11 cellular contexts compared by ENCODE assay signal in the genomic region with DNA sequence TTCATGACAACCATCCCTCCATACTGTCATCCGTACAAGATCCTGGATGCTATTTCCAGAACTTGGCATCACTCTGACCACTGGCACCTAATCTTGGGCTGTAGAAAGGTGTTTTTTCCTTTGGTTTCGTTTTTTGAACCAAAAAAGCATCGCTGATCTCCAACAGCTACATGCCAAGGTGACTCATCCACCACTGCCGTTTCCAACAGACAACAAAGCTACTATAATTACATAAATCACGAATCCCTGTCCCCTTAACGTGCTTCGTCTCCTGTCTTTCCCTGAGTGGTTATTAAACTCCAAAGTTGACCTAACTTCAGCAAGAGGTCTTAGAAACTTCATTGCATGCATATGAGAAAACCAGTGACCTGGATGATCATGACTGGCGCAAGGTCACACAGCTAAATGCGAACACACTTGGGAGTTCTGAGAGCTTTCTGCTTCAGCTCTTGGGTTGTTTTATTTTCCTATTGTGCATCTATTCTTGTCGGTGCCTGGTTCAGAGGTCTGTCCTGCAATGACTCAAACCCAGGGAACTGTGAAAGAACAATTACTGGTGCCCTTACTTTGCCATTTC.
A peak's percentile ranks its signal among the peaks of the same experiment; 100 is the strongest.
DNase-seq lines count a peak whose midpoint lies in the region; ATAC-seq and TF ChIP-seq lines count a peak whose summit lies in the region.
"Had no signal": no experiment of that assay in that cellular context is flagged by ENCODE, and none has a peak within 500 bp of the region (broad histone marks: within the 10 kb centered on the region; RNA-seq: fewer than 3 reads in every experiment).

No MANE protein-coding gene starts in this region.

- H3K27ac ChIP-seq in HEK293 (ENCODE audit: extremely low read depth, low read depth, low read length) (no peak overlapping the region), left ventricle myocardium inferior (replicated peaks) (peak overlapping the region; percentile 52)
- H3K27ac ChIP-seq: BLaER1 treated with 17β-estradiol and CSF1 and Interleukin-3, amounts not matched to agents 10 nM and 100 nM; lower lobe of right lung had no signal

- H3K4me1 ChIP-seq in HEK293 (ENCODE audit: control insufficient read depth, insufficient read depth, low read length), result no peaks in the 10 kb centered on the region
- H3K4me1 ChIP-seq in left ventricle myocardium inferior, result peaks cover 16% of the 10 kb centered on the region
- H3K4me1 ChIP-seq: BLaER1 treated with 17β-estradiol and CSF1 and Interleukin-3, amounts not matched to agents 10 nM and 100 nM; lower lobe of right lung had no signal

- TF ChIP-seq CTCF in HEK293 (tag by site-specific recombination; IDR thresholded peaks at IDR 0.05) (no peak), left ventricle myocardium inferior (IDR thresholded peaks at IDR 0.05; ENCODE audit: borderline replicate concordance) (no peak)

- intact Hi-C loops in left ventricle myocardium inferior (cut with micrococcal nuclease), result no loop called here

- peak; percentile 28 for DNase-seq in COLO829 (ENCODE audit: low spot score)
- DNase-seq in left ventricle myocardium inferior, result no peak
- DNase-seq in activated effector memory CD4-positive, alpha-beta T cell treated with Interleukin-2 at 50 U/mL for 16 hours, result no peak
- DNase-seq in stimulated activated CD4-positive, alpha-beta T cell treated with anti-CD3 and anti-CD28 coated beads, Interleukin-4, amount 100 ng/mL, for 1 hour, result no peak
- DNase-seq in stimulated activated naive CD4-positive, alpha-beta T cell treated with Interleukin-2 at 50 U/mL for 16 hours (lab: John Stamatoyannopoulos, UW), result no peak
- DNase-seq in RKO (ENCODE audit: low spot score), result no peak
- DNase-seq: lower lobe of right lung had no signal

- POLR2A ChIA-PET in HEK293 (lab: Yijun Ruan, JAX), result no interaction called here

- H3K9me3 ChIP-seq in HEK293 (ENCODE audit: control insufficient read depth, insufficient read depth, low read depth, low read length) (no peaks in the 10 kb centered on the region), left ventricle myocardium inferior (replicated peaks) (no peaks in the 10 kb centered on the region)
- H3K9me3 ChIP-seq: BLaER1 treated with 17β-estradiol and CSF1 and Interleukin-3, amounts not matched to agents 10 nM and 100 nM; lower lobe of right lung had no signal

- ATAC-seq in SK-N-SH treated with all-trans-retinoic acid at 6 μM for 48 hours, result peak; percentile 83
- ATAC-seq: HepG2, lower lobe of right lung had no signal

- H3K36me3 ChIP-seq in HEK293 (ENCODE audit: control insufficient read depth in 2 of 2, insufficient read depth in 1 of 2, low read length in 2 of 2) (peaks cover 0 to 9% of the 10 kb centered on the region in 2 experiments; a peak in 1 of 3 replicates), left ventricle myocardium inferior (no peaks in the 10 kb centered on the region)
- H3K36me3 ChIP-seq: BLaER1 treated with 17β-estradiol and CSF1 and Interleukin-3, amounts not matched to agents 10 nM and 100 nM; lower lobe of right lung had no signal

- no peaks in the 10 kb centered on the region for H3K27me3 ChIP-seq in left ventricle myocardium inferior (ENCODE audit: low read depth)
- H3K27me3 ChIP-seq: BLaER1 treated with 17β-estradiol and CSF1 and Interleukin-3, amounts not matched to agents 10 nM and 100 nM had no signal

- H3K4me3 ChIP-seq in HEK293 (ENCODE audit: low read depth, low read length), result no peak overlapping the region
- peak overlapping the region; percentile 26 for H3K4me3 ChIP-seq in left ventricle myocardium inferior
- H3K4me3 ChIP-seq: BLaER1 treated with 17β-estradiol and CSF1 and Interleukin-3, amounts not matched to agents 10 nM and 100 nM; lower lobe of right lung had no signal

- CTCF ChIA-PET in HEK293 (lab: Yijun Ruan, JAX), result interaction anchor here (0.5 to 1.6 kb wide), 3 partner anchors 22 to 150 kb away, joined by 3 to 6 read pairs (median 3); no protein-coding TSS in a partner anchor

TF ChIP-seq in HEK293, 187 proteins besides CTCF, POLR2A, EP300 and RAD21:
- 0 out of 2 replicates have a peak, but pooled peaks have one; percentile 24 for TF ChIP-seq ZNF629 (tag by site-specific recombination; IDR thresholded peaks at IDR 0.05)
- no peak for TF ChIP-seq KLF7 (tag by site-specific recombination; IDR thresholded peaks at IDR 0.05; ENCODE audit: borderline replicate concordance)
- TF ChIP-seq REPIN1 (tag by site-specific recombination; IDR thresholded peaks at IDR 0.05; ENCODE audit: low read depth), result no peak
- no peak for TF ChIP-seq ZNF624 (tag by site-specific recombination; IDR thresholded peaks at IDR 0.05)
- TF ChIP-seq ZNF692 (tag by site-specific recombination; IDR thresholded peaks at IDR 0.05), result 0 out of 2 replicates have a peak, but pooled peaks have one; percentile 27
- no peak for TF ChIP-seq ZNF658 (tag by site-specific recombination; IDR thresholded peaks at IDR 0.05)
- peak; percentile 95 for TF ChIP-seq SP7 (tag by site-specific recombination; IDR thresholded peaks at IDR 0.05)
- TF ChIP-seq, protein P1, sequence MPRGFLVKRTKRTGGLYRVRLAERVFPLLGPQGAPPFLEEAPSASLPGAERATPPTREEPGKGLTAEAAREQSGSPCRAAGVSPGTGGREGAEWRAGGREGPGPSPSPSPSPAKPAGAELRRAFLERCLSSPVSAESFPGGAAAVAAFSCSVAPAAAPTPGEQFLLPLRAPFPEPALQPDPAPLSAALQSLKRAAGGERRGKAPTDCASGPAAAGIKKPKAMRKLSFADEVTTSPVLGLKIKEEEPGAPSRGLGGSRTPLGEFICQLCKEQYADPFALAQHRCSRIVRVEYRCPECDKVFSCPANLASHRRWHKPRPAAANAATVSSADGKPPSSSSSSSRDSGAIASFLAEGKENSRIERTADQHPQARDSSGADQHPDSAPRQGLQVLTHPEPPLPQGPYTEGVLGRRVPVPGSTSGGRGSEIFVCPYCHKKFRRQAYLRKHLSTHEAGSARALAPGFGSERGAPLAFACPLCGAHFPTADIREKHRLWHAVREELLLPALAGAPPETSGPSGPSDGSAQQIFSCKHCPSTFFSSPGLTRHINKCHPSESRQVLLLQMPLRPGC (tag by site-specific recombination; IDR thresholded peaks at IDR 0.05), result 0 out of 2 replicates have a peak, but pooled peaks have one; percentile 13
- peak; percentile 74; the same call in 1 of the 2 replicates for TF ChIP-seq ZNF2 (tag by site-specific recombination; IDR thresholded peaks at IDR 0.05)
- TF ChIP-seq TCF7L2 (IDR thresholded peaks at IDR 0.05; ENCODE audit: borderline replicate concordance, low read depth, low read length), result no peak
- no peak for TF ChIP-seq ZNF785 (tag by site-specific recombination; IDR thresholded peaks at IDR 0.05)

TF ChIP-seq in SK-N-SH treated with all-trans-retinoic acid at 6 μM for 48 hours, 23 proteins besides CTCF, POLR2A, EP300 and RAD21 (continues in another document):
- TF ChIP-seq ZC3H10 (CRISPR knock-in tag; IDR thresholded peaks at IDR 0.05) (no peak), OSR1 (CRISPR knock-in tag; IDR thresholded peaks at IDR 0.05) (no peak), PATZ1 (CRISPR knock-in tag; IDR thresholded peaks at IDR 0.05; ENCODE audit: borderline replicate concordance) (no peak), CREB5 (CRISPR knock-in tag; IDR thresholded peaks at IDR 0.05; ENCODE audit: low read depth) (no peak), ISL1 (CRISPR knock-in tag; IDR thresholded peaks at IDR 0.05) (no peak), TOX (CRISPR knock-in tag; IDR thresholded peaks at IDR 0.05; ENCODE audit: borderline replicate concordance) (no peak), CSRNP3 (CRISPR knock-in tag; IDR thresholded peaks at IDR 0.05) (no peak), ZNF70 (CRISPR knock-in tag; IDR thresholded peaks at IDR 0.05) (no peak), TCF4 (CRISPR knock-in tag; IDR thresholded peaks at IDR 0.05; ENCODE audit: borderline replicate concordance) (no peak)
